Comparison of ENCODE assay signal across 1 cellular context in genomic region chr21:42461185-42461520, GRCh38.
TF ChIP-seq lines count a peak whose summit lies in the region.

No MANE protein-coding gene starts in this region.

TF ChIP-seq in K562, 482 proteins besides CTCF, POLR2A, EP300 and RAD21:
- TF ChIP-seq JUNB (CRISPR knock-in tag; conservative IDR thresholded peaks at IDR 0.05) (no peak), ZNF592 (IDR thresholded peaks at IDR 0.05) (no peak), CHD2 (IDR thresholded peaks at IDR 0.05; ENCODE audit: low read depth, low read length) (peak; percentile 58)
